2 cellular contexts compared by ENCODE assay signal in the genomic region with DNA sequence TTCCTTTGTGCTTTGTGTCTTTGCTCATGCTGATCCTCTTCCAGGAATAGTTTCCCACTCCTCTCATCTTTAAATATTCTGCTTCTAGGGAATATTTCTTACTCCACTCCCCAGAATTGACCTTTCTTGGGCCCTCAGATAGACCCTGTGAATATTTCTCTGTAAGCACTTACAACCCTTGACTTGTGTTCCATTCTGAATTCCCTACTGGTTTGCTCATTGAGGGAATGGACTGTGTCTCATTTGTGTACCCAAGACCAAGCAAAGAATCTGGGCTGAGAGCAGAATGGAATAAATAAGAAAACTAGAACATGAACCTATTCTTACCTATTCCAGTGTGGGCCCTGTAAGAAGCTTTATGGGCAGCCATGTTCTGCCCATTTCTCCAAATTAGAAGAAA.
TF ChIP-seq lines count a peak whose summit lies in the region.

No MANE protein-coding gene starts in this region.

TF ChIP-seq in endothelial cell of umbilical vein, 7 proteins besides CTCF, POLR2A, EP300 and RAD21 (continued from another document):
- TF ChIP-seq GATA2 (IDR thresholded peaks at IDR 0.05; ENCODE audit: insufficient read depth, insufficient read length, low read depth, low read length) (no peak), MYC (IDR thresholded peaks at IDR 0.05; ENCODE audit: low read depth, low read length) (no peak), EZH2 (IDR thresholded peaks at IDR 0.05; ENCODE audit: borderline replicate concordance, low read depth, low read length, severe bottlenecking) (no peak)
- TF ChIP-seq, protein P1, sequence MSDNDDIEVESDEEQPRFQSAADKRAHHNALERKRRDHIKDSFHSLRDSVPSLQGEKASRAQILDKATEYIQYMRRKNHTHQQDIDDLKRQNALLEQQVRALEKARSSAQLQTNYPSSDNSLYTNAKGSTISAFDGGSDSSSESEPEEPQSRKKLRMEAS (IDR thresholded peaks at IDR 0.05; ENCODE audit: insufficient read depth, insufficient read length): no peak
TF ChIP-seq in endothelial cell of umbilical vein: peak in this region for 0.

TF ChIP-seq in neural cell, 6 proteins besides CTCF, POLR2A, EP300 and RAD21 (continued from another document):
- TF ChIP-seq, protein P2, sequence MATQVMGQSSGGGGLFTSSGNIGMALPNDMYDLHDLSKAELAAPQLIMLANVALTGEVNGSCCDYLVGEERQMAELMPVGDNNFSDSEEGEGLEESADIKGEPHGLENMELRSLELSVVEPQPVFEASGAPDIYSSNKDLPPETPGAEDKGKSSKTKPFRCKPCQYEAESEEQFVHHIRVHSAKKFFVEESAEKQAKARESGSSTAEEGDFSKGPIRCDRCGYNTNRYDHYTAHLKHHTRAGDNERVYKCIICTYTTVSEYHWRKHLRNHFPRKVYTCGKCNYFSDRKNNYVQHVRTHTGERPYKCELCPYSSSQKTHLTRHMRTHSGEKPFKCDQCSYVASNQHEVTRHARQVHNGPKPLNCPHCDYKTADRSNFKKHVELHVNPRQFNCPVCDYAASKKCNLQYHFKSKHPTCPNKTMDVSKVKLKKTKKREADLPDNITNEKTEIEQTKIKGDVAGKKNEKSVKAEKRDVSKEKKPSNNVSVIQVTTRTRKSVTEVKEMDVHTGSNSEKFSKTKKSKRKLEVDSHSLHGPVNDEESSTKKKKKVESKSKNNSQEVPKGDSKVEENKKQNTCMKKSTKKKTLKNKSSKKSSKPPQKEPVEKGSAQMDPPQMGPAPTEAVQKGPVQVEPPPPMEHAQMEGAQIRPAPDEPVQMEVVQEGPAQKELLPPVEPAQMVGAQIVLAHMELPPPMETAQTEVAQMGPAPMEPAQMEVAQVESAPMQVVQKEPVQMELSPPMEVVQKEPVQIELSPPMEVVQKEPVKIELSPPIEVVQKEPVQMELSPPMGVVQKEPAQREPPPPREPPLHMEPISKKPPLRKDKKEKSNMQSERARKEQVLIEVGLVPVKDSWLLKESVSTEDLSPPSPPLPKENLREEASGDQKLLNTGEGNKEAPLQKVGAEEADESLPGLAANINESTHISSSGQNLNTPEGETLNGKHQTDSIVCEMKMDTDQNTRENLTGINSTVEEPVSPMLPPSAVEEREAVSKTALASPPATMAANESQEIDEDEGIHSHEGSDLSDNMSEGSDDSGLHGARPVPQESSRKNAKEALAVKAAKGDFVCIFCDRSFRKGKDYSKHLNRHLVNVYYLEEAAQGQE (IDR thresholded peaks at IDR 0.05; ENCODE audit: borderline replicate concordance): no peak
- TF ChIP-seq SMC3 (conservative IDR thresholded peaks at IDR 0.05; ENCODE audit: poor library complexity) (no peak), TAF1 (IDR thresholded peaks at IDR 0.05; ENCODE audit: low read depth) (no peak), POLR2AphosphoS5 (IDR thresholded peaks at IDR 0.05) (no peak)
TF ChIP-seq in neural cell: peak in this region for 0.
